In the genomic region with DNA sequence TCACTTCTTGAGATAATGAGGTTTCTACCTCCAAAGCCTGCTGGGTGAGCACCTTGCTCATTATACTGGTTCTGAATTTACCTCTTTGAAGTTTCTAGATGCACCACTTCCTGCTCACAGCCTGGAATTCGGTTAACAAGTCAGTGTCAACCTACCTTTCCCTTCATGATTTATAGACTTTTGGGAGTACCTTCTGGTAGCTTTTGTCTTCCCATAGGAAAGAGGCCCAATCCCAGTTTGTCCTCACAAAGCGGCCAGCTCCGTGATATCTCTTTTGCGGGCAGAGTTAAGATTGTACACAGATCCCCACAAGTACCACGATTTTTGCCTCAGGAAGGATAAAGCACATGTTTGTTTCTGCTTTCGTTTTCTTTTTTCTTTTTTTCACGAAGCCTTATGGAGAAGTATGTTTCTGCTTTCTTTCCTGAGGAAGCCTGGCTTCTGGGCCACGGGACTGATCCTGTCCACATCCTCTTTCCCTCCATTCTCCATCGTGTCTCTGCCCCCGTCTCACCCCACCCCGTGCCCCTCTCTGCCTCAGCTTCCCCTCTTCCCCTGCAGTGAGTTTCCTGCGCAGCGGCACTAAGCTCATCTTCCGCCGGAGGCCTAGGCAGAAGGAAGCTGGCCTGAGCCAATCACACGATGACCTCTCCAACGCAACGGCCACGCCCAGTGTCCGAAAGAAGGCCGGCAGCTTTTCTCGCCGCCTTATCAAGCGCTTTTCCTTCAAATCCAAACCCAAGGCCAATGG, we compare ENCODE assay signal across 11 cellular contexts. TPM values are rescaled to one million over a fixed set of nuclear protein-coding genes. Genes with fewer than 3 reads are reported as not detected.
DNase-seq lines count a peak whose midpoint lies in the region; ATAC-seq and TF ChIP-seq lines count a peak whose summit lies in the region.
"Had no signal": no experiment of that assay in that cellular context is flagged by ENCODE, and none has a peak within 500 bp of the region (broad histone marks: within the 10 kb centered on the region; RNA-seq: fewer than 3 reads in every experiment).

No MANE protein-coding gene starts in this region.

- H3K9me3 ChIP-seq in ascending aorta, result no peaks in the 10 kb centered on the region
- no peaks in the 10 kb centered on the region for H3K9me3 ChIP-seq in thoracic aorta
- no peaks in the 10 kb centered on the region for H3K9me3 ChIP-seq in Caco-2
- H3K9me3 ChIP-seq: esophagus squamous epithelium, SJSA1 had no signal

- H3K4me3 ChIP-seq in ascending aorta (no peak overlapping the region), thoracic aorta (peak overlapping the region; percentile 44), Caco-2 (ENCODE audit: low read depth, low read length) (no peak overlapping the region)
- H3K4me3 ChIP-seq: SJSA1 had no signal

- intact Hi-C loops in ascending aorta (cut with DNase I) (no loop called here), Caco-2 (cut with micrococcal nuclease; ENCODE audit: unreplicated experiment) (no loop called here)

- H3K4me1 Mint-ChIP-seq in Caco-2 (ENCODE audit: low read depth, unreplicated experiment), result peaks cover 7% of the 10 kb centered on the region

- no TSS peak for BruUV-seq in Caco-2 (replicated peaks; lab: Mats Ljungman, UMichigan)

- TF ChIP-seq CTCF in ascending aorta (IDR thresholded peaks at IDR 0.05) (no peak), thoracic aorta (IDR thresholded peaks at IDR 0.05) (no peak), Caco-2 (IDR thresholded peaks at IDR 0.05; ENCODE audit: insufficient read depth in 1 of 2, low read depth in 1 of 2, low read length in 1 of 2, severe bottlenecking in 1 of 2, unreplicated experiment in 1 of 2) (no peak)

- POLR2A ChIA-PET in Caco-2 (lab: Charles Lee), result interaction anchor here (0.6 kb wide), 1 partner anchor 14 kb away, joined by 7 read pairs; the partner anchor contains the start of gene DPAGT1

- peaks cover 0 to 3% of the 10 kb centered on the region in 2 donors for H3K4me1 ChIP-seq in ascending aorta
- peaks cover 0 to 2% of the 10 kb centered on the region in 2 donors for H3K4me1 ChIP-seq in thoracic aorta (ENCODE audit: control insufficient read depth in 1 of 2, low read depth in 2 of 2)
- 0 out of 2 replicates have a peak, but pooled peaks cover 4% of the 10 kb centered on the region for H3K4me1 ChIP-seq in Caco-2

- no peaks in the 10 kb centered on the region for H3K27me3 Mint-ChIP-seq in Caco-2 (ENCODE audit: insufficient read depth, unreplicated experiment)

- peaks cover 15% of the 10 kb centered on the region for H3K36me3 Mint-ChIP-seq in Caco-2 (ENCODE audit: insufficient read depth, unreplicated experiment)

- H3K27ac Mint-ChIP-seq in Caco-2 (ENCODE audit: unreplicated experiment), result no peak overlapping the region

- ATAC-seq in thoracic aorta (ENCODE audit: insufficient number of reproducible peaks, low FRiP score, low read depth) (no peak), HG03571 (IDR thresholded peaks at IDR 0.05; ENCODE audit: unreplicated experiment) (no peak), HG02623 (IDR thresholded peaks at IDR 0.05; ENCODE audit: unreplicated experiment) (no peak)

- H3K27me3 ChIP-seq in ascending aorta (no peaks in the 10 kb centered on the region), thoracic aorta (replicated peaks; ENCODE audit: insufficient read depth) (no peaks in the 10 kb centered on the region), Caco-2 (replicated peaks; ENCODE audit: control insufficient read depth, insufficient read depth, low read length) (no peaks in the 10 kb centered on the region)
- H3K27me3 ChIP-seq: esophagus squamous epithelium, SJSA1 had no signal

- H3K27ac ChIP-seq in ascending aorta (peak overlapping the region in 1 of 2 donors; percentile 28), thoracic aorta (peak overlapping the region in 1 of 2 donors; percentile 65)
- H3K27ac ChIP-seq: SJSA1 had no signal

- no peak overlapping the region for H3K4me3 Mint-ChIP-seq in Caco-2 (ENCODE audit: unreplicated experiment)

- peak; percentile 70 for DNase-seq in activated CD8-positive, alpha-beta memory T cell treated with anti-CD3 and anti-CD28 coated beads for 24 hours
- no peak for DNase-seq in activated CD8-positive, alpha-beta memory T cell treated with anti-CD3 and anti-CD28 coated beads, Interleukin-2, amount 50 U/mL, for 48 hours
- peak; percentile 31 to 72 for DNase-seq in ascending aorta (ENCODE audit: low spot score in 2 of 2)
- peak; percentile 10 for DNase-seq in midbrain (lab: John Stamatoyannopoulos, UW)
- no peak for DNase-seq in thoracic aorta (ENCODE audit: low spot score)
- no peak for DNase-seq in Caco-2
- DNase-seq: esophagus squamous epithelium, NCI-H1417 had no signal

- CTCF ChIA-PET in Caco-2 (lab: Charles Lee), result interaction anchor here (1.2 kb wide), 1 partner anchor 13 kb away, joined by 4 read pairs; no protein-coding TSS in a partner anchor

- H3K36me3 ChIP-seq in ascending aorta (peaks cover 38 to 50% of the 10 kb centered on the region in 2 donors), thoracic aorta (peaks cover 32% of the 10 kb centered on the region), Caco-2 (ENCODE audit: control insufficient read depth, insufficient read depth, low read length) (0 out of 2 replicates have a peak, but pooled peaks cover 2% of the 10 kb centered on the region)
- H3K36me3 ChIP-seq: SJSA1 had no signal

- no peaks in the 10 kb centered on the region for H3K9me3 Mint-ChIP-seq in Caco-2 (ENCODE audit: unreplicated experiment)

RNA-seq across cellular contexts. Expression of gene HINFP, which starts 5.7 kb away (rescaled TPM):
- total RNA-seq in ascending aorta (36.5 TPM), thoracic aorta (10 to 100 TPM; 13.4 to 34.7 TPM), Caco-2 (2022) (61.6 and 65.2 TPM in 2 replicates)

RNA-seq across cellular contexts. Expression of gene C2CD2L, which starts 8.5 kb away (rescaled TPM):
- total RNA-seq in ascending aorta (16.7 TPM), thoracic aorta (10 to 100 TPM; 10.0 to 13.4 TPM), Caco-2 (2022) (14.7 and 15.4 TPM in 2 replicates)

RNA-seq across cellular contexts. Expression of gene DPAGT1, which starts 14.0 kb away (rescaled TPM):
- total RNA-seq in ascending aorta, result 61.9 TPM
- 10 to 100 TPM; 21.4 to 44.3 TPM for total RNA-seq in thoracic aorta
- total RNA-seq in Caco-2 (2022), result 117 and 119 TPM in 2 replicates

RNA-seq across cellular contexts. Expression of gene HMBS, which starts 31.0 kb away (rescaled TPM):
- 82.8 TPM for total RNA-seq in ascending aorta
- 10 to 100 TPM in 1 of 2 donors, 1 to 10 TPM in 1; 5.7 to 27.2 TPM for total RNA-seq in thoracic aorta
- total RNA-seq in Caco-2 (2022), result 94.9 and 95.7 TPM in 2 replicates

RNA-seq across cellular contexts. Expression of gene ABCG4, which starts 33.2 kb away (rescaled TPM):
- total RNA-seq in ascending aorta, result not detected
- total RNA-seq in thoracic aorta, result 1 to 10 TPM in 1 of 2 donors, not detected in 1; 1.6 TPM
- 0.18 TPM in 1 of 2 replicates, not detected in the other for total RNA-seq in Caco-2 (2022)

Comparison
In these comparisons a context has a peak if more than half of its experiments do, and no peak if none do; other contexts are left out.
1. DNase-seq: peak in activated CD8-positive, alpha-beta memory T cell treated with anti-CD3 and anti-CD28 coated beads for 24 hours (single experiment), ascending aorta (2 of 2) and midbrain (single experiment); none in activated CD8-positive, alpha-beta memory T cell treated with anti-CD3 and anti-CD28 coated beads, Interleukin-2, amount 50 U/mL, for 48 hours (single experiment), thoracic aorta (single experiment) and Caco-2 (0 of 2).